Comparison of ENCODE assay signal across 9 cellular contexts in genomic region chr17:50661795-50662391, GRCh38. TPM values are rescaled to one million over a fixed set of nuclear protein-coding genes. Genes with fewer than 3 reads are reported as not detected.
DNase-seq lines count a peak whose midpoint lies in the region; ATAC-seq, FAIRE-seq and TF ChIP-seq lines count a peak whose summit lies in the region.
"Had no signal": no experiment of that assay in that cellular context is flagged by ENCODE, and none has a peak within 500 bp of the region (broad histone marks: within the 10 kb centered on the region; RNA-seq: fewer than 3 reads in every experiment).

No MANE protein-coding gene starts in this region.

- no peaks in the 10 kb centered on the region for H3K36me3 Mint-ChIP-seq in T-helper 2 cell treated with Interferon-gamma antibody and Interleukin-4, amounts not matched to agents 5 μg/mL and 100 μg/mL, for 36 hours (ENCODE audit: low read depth)

- ATAC-seq in GM21390 (IDR thresholded peaks at IDR 0.05; ENCODE audit: unreplicated experiment), result no peak
- no peak for ATAC-seq in HG03520 (IDR thresholded peaks at IDR 0.05; ENCODE audit: unreplicated experiment)

- CTCF ChIA-PET in endothelial cell of umbilical vein (lab: Charles Lee), result interaction anchor here (0.9 to 3.9 kb wide), 11 partner anchors 9 to 111 kb away, joined by 3 to 29 read pairs (median 9); no protein-coding TSS in a partner anchor

- no peak overlapping the region for H3K4me3 ChIP-seq in HUES64 (ENCODE audit: low read length)
- H3K4me3 ChIP-seq in endothelial cell of umbilical vein (replicated peaks in 1 of 3; ENCODE audit: insufficient read depth in 1 of 3, low read depth in 1 of 3, low read length in 3 of 3), result no peak overlapping the region
- peak overlapping the region in 1 of 2 experiments; percentile 34 for H3K4me3 ChIP-seq in neutrophil (ENCODE audit: low read depth in 1 of 2, low read length in 1 of 2)
- H3K4me3 ChIP-seq: ovary had no signal

- H3K4me2 ChIP-seq in endothelial cell of umbilical vein (ENCODE audit: insufficient read depth, low read length), result peak overlapping the region; percentile 14

- no peak for TF ChIP-seq CTCF in endothelial cell of umbilical vein (IDR thresholded peaks at IDR 0.05; ENCODE audit: extremely low read depth in 1 of 2, insufficient read depth in 1 of 2, low read depth in 1 of 2, low read length in 2 of 2)
- TF ChIP-seq CTCF in neutrophil (IDR thresholded peaks at IDR 0.05), result no peak

- WGBS in HUES64, result 67% methylated on average over 9 of the region's 9 CpGs

- H3K4me1 Mint-ChIP-seq in T-helper 2 cell treated with Interferon-gamma antibody and Interleukin-4, amounts not matched to agents 5 μg/mL and 100 μg/mL, for 36 hours (ENCODE audit: low read depth), result peaks cover 15% of the 10 kb centered on the region

- H3K27ac ChIP-seq in HUES64 (ENCODE audit: low read depth, low read length) (peak overlapping the region; percentile 71), endothelial cell of umbilical vein (ENCODE audit: insufficient read depth, low read depth, low read length) (peak overlapping the region; percentile 90), neutrophil (peak overlapping the region; percentile 83)
- H3K27ac ChIP-seq: ovary had no signal

- H4K20me1 ChIP-seq in endothelial cell of umbilical vein (replicated peaks; ENCODE audit: control insufficient read depth, extremely low read depth, insufficient read depth, low read length), result no peaks in the 10 kb centered on the region

- peak overlapping the region; percentile 52 for H3K4me3 Mint-ChIP-seq in T-helper 2 cell treated with Interferon-gamma antibody and Interleukin-4, amounts not matched to agents 5 μg/mL and 100 μg/mL, for 36 hours

- no peaks in the 10 kb centered on the region for H3K27me3 ChIP-seq in HUES64 (ENCODE audit: insufficient read depth, low read length)
- H3K27me3 ChIP-seq in endothelial cell of umbilical vein (ENCODE audit: control insufficient read depth in 2 of 2, insufficient read depth in 2 of 2, low read length in 2 of 2), result no peaks in the 10 kb centered on the region
- no peaks in the 10 kb centered on the region for H3K27me3 ChIP-seq in neutrophil
- H3K27me3 ChIP-seq: ovary had no signal

- peak overlapping the region; percentile 86 for H3K27ac Mint-ChIP-seq in T-helper 2 cell treated with Interferon-gamma antibody and Interleukin-4, amounts not matched to agents 5 μg/mL and 100 μg/mL, for 36 hours

- peaks cover 12% of the 10 kb centered on the region; the same call in 1 of the 2 replicates for H3K4me1 ChIP-seq in HUES64 (ENCODE audit: insufficient read depth, low read length)
- peaks cover 31% of the 10 kb centered on the region for H3K4me1 ChIP-seq in endothelial cell of umbilical vein (ENCODE audit: control insufficient read depth, extremely low read depth, insufficient read depth, low read length)
- peaks cover 26 to 30% of the 10 kb centered on the region in 2 experiments for H3K4me1 ChIP-seq in neutrophil (ENCODE audit: control insufficient read depth in 1 of 2, insufficient read depth in 1 of 2, low read depth in 1 of 2, low read length in 1 of 2)

- H3K9me3 ChIP-seq in HUES64 (ENCODE audit: insufficient read depth, low read depth, low read length), result no peaks in the 10 kb centered on the region
- H3K9me3 ChIP-seq in endothelial cell of umbilical vein (replicated peaks; ENCODE audit: control insufficient read depth, insufficient read depth, low read length), result no peaks in the 10 kb centered on the region
- no peaks in the 10 kb centered on the region for H3K9me3 ChIP-seq in neutrophil
- H3K9me3 ChIP-seq: ovary had no signal

- peak overlapping the region; percentile 47 for H2AFZ ChIP-seq in endothelial cell of umbilical vein (ENCODE audit: low read depth, low read length)

- no peaks in the 10 kb centered on the region for H3K9me1 ChIP-seq in endothelial cell of umbilical vein (replicated peaks; ENCODE audit: control insufficient read depth, extremely low read depth, insufficient read depth, low read length)

- FAIRE-seq in endothelial cell of umbilical vein (lab: Jason Lieb, UNC), result peak; percentile 95

- no peaks in the 10 kb centered on the region for H3K27me3 Mint-ChIP-seq in T-helper 2 cell treated with Interferon-gamma antibody and Interleukin-4, amounts not matched to agents 5 μg/mL and 100 μg/mL, for 36 hours (ENCODE audit: low read depth)

- BruUV-seq in endothelial cell of umbilical vein (replicated peaks; lab: Mats Ljungman, UMichigan), result no TSS peak

- POLR2A ChIA-PET in endothelial cell of umbilical vein (lab: Charles Lee), result interaction anchor here (0.6 to 3.0 kb wide), 3 partner anchors 15 to 250 kb away, joined by 4 to 23 read pairs (median 4); no protein-coding TSS in a partner anchor

- DNase-seq in COLO829 (ENCODE audit: low spot score) (peak; percentile 82), endothelial cell of umbilical vein (ENCODE audit: low read depth, low spot score) (peak; percentile 86), KG1 (lab: John Stamatoyannopoulos, UW) (no peak)
- peak; percentile 35 for DNase-seq in T-helper 2 cell treated with Interferon-gamma antibody and Interleukin-4, amounts not matched to agents 5 μg/mL and 100 μg/mL, for 36 hours (ENCODE audit: low spot score)

- TF ChIP-seq POLR2A in endothelial cell of umbilical vein (IDR thresholded peaks at IDR 0.05; ENCODE audit: low read depth, low read length), result no peak

- dilution Hi-C loops in endothelial cell of umbilical vein (cut with MboI; ENCODE audit: extremely low pct_ligation_motif_present, low sequenced_read_pairs), result no loop called here

- H3K36me3 ChIP-seq in HUES64 (ENCODE audit: insufficient read depth, low read length) (no peaks in the 10 kb centered on the region), endothelial cell of umbilical vein (ENCODE audit: control insufficient read depth in 2 of 2, extremely low read depth in 1 of 2, insufficient read depth in 2 of 2, low read length in 2 of 2) (no peaks in the 10 kb centered on the region), neutrophil (no peaks in the 10 kb centered on the region)
- H3K36me3 ChIP-seq: ovary had no signal

- intact Hi-C loops in endothelial cell of umbilical vein (cut with micrococcal nuclease), result loop anchor here (1.0 kb wide), 1 partner anchor 23 kb away; no protein-coding TSS in a partner anchor

- no peaks in the 10 kb centered on the region for H3K9me3 Mint-ChIP-seq in T-helper 2 cell treated with Interferon-gamma antibody and Interleukin-4, amounts not matched to agents 5 μg/mL and 100 μg/mL, for 36 hours

- H3K79me2 ChIP-seq in endothelial cell of umbilical vein (ENCODE audit: control insufficient read depth, insufficient read depth, low read length), result no peaks in the 10 kb centered on the region

- H3K9ac ChIP-seq in HUES64 (ENCODE audit: low read depth, low read length) (peak overlapping the region; percentile 11; the same call in 1 of the 2 replicates), endothelial cell of umbilical vein (replicated peaks; ENCODE audit: extremely low read depth, insufficient read depth, low read length) (peak overlapping the region; percentile 42)

TF ChIP-seq in endothelial cell of umbilical vein, 7 proteins besides CTCF, POLR2A, EP300 and RAD21 (continues in another document):
- TF ChIP-seq MYC (IDR thresholded peaks at IDR 0.05; ENCODE audit: low read depth, low read length) (no peak), FOS (IDR thresholded peaks at IDR 0.05; ENCODE audit: borderline replicate concordance, insufficient read depth, low read length) (peak; percentile 88), GATA2 (IDR thresholded peaks at IDR 0.05; ENCODE audit: insufficient read depth, insufficient read length, low read depth, low read length) (peak; percentile 50), POLR2AphosphoS5 (IDR thresholded peaks at IDR 0.05; ENCODE audit: insufficient read depth, low read depth, low read length) (peak; percentile 79), JUN (IDR thresholded peaks at IDR 0.05; ENCODE audit: borderline replicate concordance, insufficient read depth, insufficient read length, low read depth) (peak; percentile 39)
- TF ChIP-seq, protein P1, sequence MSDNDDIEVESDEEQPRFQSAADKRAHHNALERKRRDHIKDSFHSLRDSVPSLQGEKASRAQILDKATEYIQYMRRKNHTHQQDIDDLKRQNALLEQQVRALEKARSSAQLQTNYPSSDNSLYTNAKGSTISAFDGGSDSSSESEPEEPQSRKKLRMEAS (IDR thresholded peaks at IDR 0.05; ENCODE audit: insufficient read depth, insufficient read length), result no peak

RNA-seq across cellular contexts. Expression of gene ABCC3, which starts 27.2 kb away (rescaled TPM):
- polyA plus RNA-seq in HUES64 (2013, experiment 1 of 2), result 0.30 TPM
- 0.13 TPM for polyA plus RNA-seq in HUES64 (2013, experiment 2 of 2)
- 1.1 and 2.1 TPM in 2 replicates for total RNA-seq in endothelial cell of umbilical vein
- polyA plus RNA-seq in endothelial cell of umbilical vein, result 2.6 and 4.2 TPM in 2 replicates
- polyA plus RNA-seq in endothelial cell of umbilical vein (2011; cell fraction: cytosol; rRNA removed), result 1.9 and 2.1 TPM in 2 replicates
- polyA plus RNA-seq in endothelial cell of umbilical vein (2011; cell fraction: nucleus; rRNA removed), result 9.6 and 18.4 TPM in 2 replicates
- 1.4 and 1.7 TPM in 2 replicates for polyA plus RNA-seq in endothelial cell of umbilical vein (2012)
- polyA minus RNA-seq in endothelial cell of umbilical vein, result 4.1 and 4.5 TPM in 2 replicates
- 19.9 TPM for polyA minus RNA-seq in endothelial cell of umbilical vein (2011; cell fraction: cytosol; rRNA and poly(A)+ RNA removed)
- polyA minus RNA-seq in endothelial cell of umbilical vein (2011; cell fraction: nucleus; rRNA and poly(A)+ RNA removed), result 3.0 and 5.5 TPM in 2 replicates

RNA-seq across cellular contexts. Expression of gene ANKRD40, which starts 45.8 kb away (rescaled TPM):
- 35.1 TPM for polyA plus RNA-seq in HUES64 (2013, experiment 1 of 2)
- 40.9 TPM for polyA plus RNA-seq in HUES64 (2013, experiment 2 of 2)
- 55.0 and 56.0 TPM in 2 replicates for total RNA-seq in endothelial cell of umbilical vein
- polyA plus RNA-seq in endothelial cell of umbilical vein, result 24.3 and 24.5 TPM in 2 replicates
- polyA plus RNA-seq in endothelial cell of umbilical vein (2011; cell fraction: cytosol; rRNA removed), result 30.6 and 30.7 TPM in 2 replicates
- 30.4 and 39.3 TPM in 2 replicates for polyA plus RNA-seq in endothelial cell of umbilical vein (2011; cell fraction: nucleus; rRNA removed)
- polyA plus RNA-seq in endothelial cell of umbilical vein (2012), result 21.8 and 30.3 TPM in 2 replicates
- polyA minus RNA-seq in endothelial cell of umbilical vein, result 26.8 and 27.1 TPM in 2 replicates
- polyA minus RNA-seq in endothelial cell of umbilical vein (2011; cell fraction: cytosol; rRNA and poly(A)+ RNA removed), result 19.5 TPM
- polyA minus RNA-seq in endothelial cell of umbilical vein (2011; cell fraction: nucleus; rRNA and poly(A)+ RNA removed), result 11.1 and 20.3 TPM in 2 replicates

RNA-seq across cellular contexts. Expression of gene LUC7L3, which starts 57.5 kb away (rescaled TPM):
- polyA plus RNA-seq in HUES64 (2013, experiment 1 of 2), result 127 TPM
- 136 TPM for polyA plus RNA-seq in HUES64 (2013, experiment 2 of 2)
- 111 and 113 TPM in 2 replicates for total RNA-seq in endothelial cell of umbilical vein
- polyA plus RNA-seq in endothelial cell of umbilical vein, result 42.3 and 70.9 TPM in 2 replicates
- 43.6 and 47.2 TPM in 2 replicates for polyA plus RNA-seq in endothelial cell of umbilical vein (2011; cell fraction: cytosol; rRNA removed)
- polyA plus RNA-seq in endothelial cell of umbilical vein (2011; cell fraction: nucleus; rRNA removed), result 299 and 437 TPM in 2 replicates
- 108 and 113 TPM in 2 replicates for polyA plus RNA-seq in endothelial cell of umbilical vein (2012)
- polyA minus RNA-seq in endothelial cell of umbilical vein, result 43.9 and 55.7 TPM in 2 replicates
- polyA minus RNA-seq in endothelial cell of umbilical vein (2011; cell fraction: cytosol; rRNA and poly(A)+ RNA removed), result 12.1 TPM
- polyA minus RNA-seq in endothelial cell of umbilical vein (2011; cell fraction: nucleus; rRNA and poly(A)+ RNA removed), result 95.7 and 120 TPM in 2 replicates
